Comparison of ENCODE assay signal across 8 cellular contexts in genomic region chr21:37370152-37371040, GRCh38. TPM values are rescaled to one million over a fixed set of nuclear protein-coding genes. Genes with fewer than 3 reads are reported as not detected.
A peak's percentile ranks its signal among the peaks of the same experiment; 100 is the strongest.
DNase-seq lines count a peak whose midpoint lies in the region; ATAC-seq lines count a peak whose summit lies in the region.

No MANE protein-coding gene starts in this region.

- H2AK5ac ChIP-seq in mesenchymal stem cell (ENCODE audit: low read length, severe bottlenecking): no peak overlapping the region

- no peak overlapping the region for H3K23ac ChIP-seq in mesenchymal stem cell (ENCODE audit: low read length in 2 of 2)

- H2AFZ ChIP-seq in mesenchymal stem cell (ENCODE audit: low read depth, low read length): no peak overlapping the region

- H3K4me2 ChIP-seq in mesenchymal stem cell (ENCODE audit: low read length, poor library complexity, severe bottlenecking): no peak overlapping the region

- H3K9me3 Mint-ChIP-seq in activated naive CD8-positive, alpha-beta T cell treated with anti-CD3 and anti-CD28 coated beads, Interleukin-2, amount 10 ng/mL, durations not matched to agents 7 days and 5 days: no peaks in the 10 kb centered on the region

- peaks cover 55% of the 10 kb centered on the region for H3K4me1 Mint-ChIP-seq in activated naive CD8-positive, alpha-beta T cell treated with anti-CD3 and anti-CD28 coated beads, Interleukin-2, amount 10 ng/mL, durations not matched to agents 7 days and 5 days

- ATAC-seq in GM18511 (IDR thresholded peaks at IDR 0.05; ENCODE audit: unreplicated experiment) (peak; percentile 20), left colon (no peak)
- no peak for ATAC-seq in activated naive CD8-positive, alpha-beta T cell treated with anti-CD3 and anti-CD28 coated beads, Interleukin-2, amount 10 ng/mL, durations not matched to agents 7 days and 5 days (ENCODE audit: low read depth)

- H3K14ac ChIP-seq in mesenchymal stem cell (ENCODE audit: low read length in 2 of 2): no peak overlapping the region

- no peak overlapping the region for H2BK5ac ChIP-seq in mesenchymal stem cell (ENCODE audit: low read depth, low read length, poor library complexity, severe bottlenecking)

- H3K4me3 ChIP-seq in HUES48 (ENCODE audit: low read depth, low read length) (peak overlapping the region; percentile 68), mesenchymal stem cell (ENCODE audit: insufficient read depth in 1 of 2, low read depth in 1 of 2, low read length in 2 of 2) (peak overlapping the region in 1 of 2 experiments; percentile 92)

- no peaks in the 10 kb centered on the region for H3K27me3 Mint-ChIP-seq in activated naive CD8-positive, alpha-beta T cell treated with anti-CD3 and anti-CD28 coated beads, Interleukin-2, amount 10 ng/mL, durations not matched to agents 7 days and 5 days

- H3K36me3 Mint-ChIP-seq in activated naive CD8-positive, alpha-beta T cell treated with anti-CD3 and anti-CD28 coated beads, Interleukin-2, amount 10 ng/mL, durations not matched to agents 7 days and 5 days: peaks cover 4% of the 10 kb centered on the region

- H2BK12ac ChIP-seq in mesenchymal stem cell (ENCODE audit: low read length in 2 of 2): no peak overlapping the region

- H3K27ac Mint-ChIP-seq in activated naive CD8-positive, alpha-beta T cell treated with anti-CD3 and anti-CD28 coated beads, Interleukin-2, amount 10 ng/mL, durations not matched to agents 7 days and 5 days: peak overlapping the region; percentile 85

- no peak overlapping the region for H4K91ac ChIP-seq in mesenchymal stem cell (ENCODE audit: low read length)

- no peaks in the 10 kb centered on the region for H3K79me1 ChIP-seq in mesenchymal stem cell (replicated peaks; ENCODE audit: low read length, poor library complexity, severe bottlenecking)

- H4K8ac ChIP-seq in mesenchymal stem cell (ENCODE audit: low read length): no peak overlapping the region

- H3K27me3 ChIP-seq in HUES48 (ENCODE audit: control insufficient read depth, insufficient read depth, low read length): no peaks in the 10 kb centered on the region
- no peaks in the 10 kb centered on the region for H3K27me3 ChIP-seq in mesenchymal stem cell (ENCODE audit: control insufficient read depth in 1 of 2, insufficient read depth in 1 of 2, low read length in 2 of 2)

- POLR2A ChIA-PET in activated naive CD8-positive, alpha-beta T cell treated with anti-CD3 and anti-CD28 coated beads, Interleukin-2, amount 10 ng/mL, durations not matched to agents 7 days and 5 days (lab: Charles Lee): interaction anchor here (0.7 to 3.1 kb wide), 5 partner anchors 47 to 145 kb away, joined by 3 to 18 read pairs (median 3); partner anchors contain the start of gene VPS26C

- H3K4me3 Mint-ChIP-seq in activated naive CD8-positive, alpha-beta T cell treated with anti-CD3 and anti-CD28 coated beads, Interleukin-2, amount 10 ng/mL, durations not matched to agents 7 days and 5 days: peak overlapping the region; percentile 84

- 55% methylated on average over 6 of the region's 8 CpGs for WGBS in mesenchymal stem cell

- no peak overlapping the region for H3K18ac ChIP-seq in mesenchymal stem cell (ENCODE audit: low read depth in 1 of 2, low read length in 2 of 2)

- H3K27ac ChIP-seq in HUES48 (ENCODE audit: low read depth, low read length): no peak overlapping the region
- peak overlapping the region; percentile 23 for H3K27ac ChIP-seq in mesenchymal stem cell (ENCODE audit: low read length, poor library complexity, severe bottlenecking)

- H3K36me3 ChIP-seq in HUES48 (ENCODE audit: control insufficient read depth, insufficient read depth, low read length) (no peaks in the 10 kb centered on the region), mesenchymal stem cell (ENCODE audit: control insufficient read depth in 1 of 2, insufficient read depth in 2 of 2, low read depth in 1 of 2, low read length in 2 of 2) (no peaks in the 10 kb centered on the region)

- no peak overlapping the region for H2BK15ac ChIP-seq in mesenchymal stem cell (ENCODE audit: low read depth, poor library complexity, severe bottlenecking)

- intact Hi-C loops in left colon (cut with DNase I, micrococcal nuclease): no loop called here

- no peak overlapping the region for H2BK120ac ChIP-seq in mesenchymal stem cell (ENCODE audit: low read depth, low read length)

- no peak overlapping the region for H3K4ac ChIP-seq in mesenchymal stem cell (ENCODE audit: low read depth in 1 of 2, low read length in 2 of 2)

- DNase-seq in activated naive CD8-positive, alpha-beta T cell treated with anti-CD3 and anti-CD28 coated beads, Interleukin-2, amount 10 ng/mL, durations not matched to agents 7 days and 5 days: no peak
- DNase-seq in mesenchymal stem cell: peak; percentile 75
- no peak for DNase-seq in GM19238 (ENCODE audit: insufficient read length, low spot score)
- DNase-seq in left colon: no peak
- no peak for DNase-seq in activated CD4-positive, alpha-beta T cell treated with anti-CD3 and anti-CD28 coated beads, Interleukin-2, amount 50 U/mL, for 1 hour
- DNase-seq in NCI-H748 treated with DMSO at 0.1 percent for 48 hours (lab: John Stamatoyannopoulos, UW): no peak

- peaks cover 40% of the 10 kb centered on the region for H3K4me1 ChIP-seq in HUES48 (ENCODE audit: control insufficient read depth, insufficient read depth, low read length)
- H3K4me1 ChIP-seq in mesenchymal stem cell (ENCODE audit: control insufficient read depth, insufficient read depth, low read depth, low read length): peaks cover 6% of the 10 kb centered on the region

- H3K9me3 ChIP-seq in HUES48 (ENCODE audit: control insufficient read depth, insufficient read depth, low read length) (no peaks in the 10 kb centered on the region), mesenchymal stem cell (ENCODE audit: control insufficient read depth, low read length) (no peaks in the 10 kb centered on the region)

- H3K9ac ChIP-seq in HUES48 (ENCODE audit: low read depth, low read length) (0 out of 2 replicates have a peak overlapping the region, but pooled peaks have one; percentile 3), mesenchymal stem cell (ENCODE audit: low read length) (peak overlapping the region; percentile 96)

RNA-seq across cellular contexts. Expression of gene DYRK1A, which starts 3.8 kb away (rescaled TPM):
- total RNA-seq in activated naive CD8-positive, alpha-beta T cell treated with anti-CD3 and anti-CD28 coated beads, Interleukin-2, amount 10 ng/mL, durations not matched to agents 7 days and 5 days: 100 to 1,000 TPM; 109 to 122 TPM
- 19.3 TPM for polyA plus RNA-seq in mesenchymal stem cell (2013, experiment 1 of 2)
- polyA plus RNA-seq in mesenchymal stem cell (2013, experiment 2 of 2): 19.3 TPM
- 10 to 100 TPM; 62.0 to 62.1 TPM for total RNA-seq in left colon
